9 cellular contexts compared by ENCODE assay signal in the genomic region with DNA sequence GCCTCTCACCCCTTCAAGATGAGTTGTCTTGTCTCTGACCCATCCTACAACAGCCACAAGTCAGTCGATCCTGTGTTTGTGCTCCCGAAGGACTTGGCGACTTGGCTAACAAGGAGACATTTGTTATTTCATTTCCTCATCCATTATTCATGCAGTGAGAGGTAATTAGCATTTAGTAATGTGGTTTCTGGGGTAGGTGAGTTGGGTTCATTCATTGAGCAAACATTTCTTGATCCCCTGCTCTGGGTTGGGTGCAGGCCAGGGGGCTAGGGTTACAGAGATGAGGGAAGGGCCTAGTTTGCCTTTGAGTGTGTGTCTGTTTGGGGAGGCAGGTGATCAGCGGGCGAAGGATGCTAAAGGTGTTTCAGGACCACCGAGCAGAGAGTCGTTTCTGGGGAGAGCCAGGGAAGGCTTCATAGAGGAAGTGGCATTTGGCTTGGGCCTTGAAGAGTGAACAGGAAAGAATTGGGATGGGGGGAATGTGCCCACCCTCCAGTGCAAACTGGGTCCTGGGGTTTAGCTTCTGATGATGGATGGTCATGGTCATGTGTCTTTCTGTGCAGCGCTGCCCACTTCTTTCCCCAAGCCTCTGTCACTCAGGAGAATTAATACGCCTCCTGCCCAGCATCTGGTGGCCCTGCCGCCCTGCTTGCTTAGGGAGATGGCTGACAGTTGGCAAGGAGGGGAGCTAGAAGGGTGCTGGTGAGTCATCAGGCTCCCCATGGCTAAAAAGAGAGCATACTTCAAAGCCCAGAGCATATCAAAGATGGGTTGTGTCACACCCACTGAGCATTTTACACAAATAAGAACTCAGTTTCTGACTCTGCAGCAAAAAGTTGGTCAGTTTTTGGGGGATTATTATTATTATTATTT. TPM values are rescaled to one million over a fixed set of nuclear protein-coding genes. Genes with fewer than 3 reads are reported as not detected.
DNase-seq lines count a peak whose midpoint lies in the region; ATAC-seq, FAIRE-seq and TF ChIP-seq lines count a peak whose summit lies in the region.
"Had no signal": no experiment of that assay in that cellular context is flagged by ENCODE, and none has a peak within 500 bp of the region (broad histone marks: within the 10 kb centered on the region; RNA-seq: fewer than 3 reads in every experiment).

No MANE protein-coding gene starts in this region.

- peak; percentile 77 for DNase-seq in COLO668 (lab: John Stamatoyannopoulos, UW; ENCODE audit: unreplicated experiment)
- DNase-seq in NCI-H187 treated with DMSO at 0.1 percent for 48 hours (lab: John Stamatoyannopoulos, UW) = peak; percentile 51
- peak; percentile 53 for DNase-seq in activated CD8-positive, alpha-beta T cell treated with anti-CD3 and anti-CD28 coated beads, Interleukin-2, amount 10 ng/mL, durations not matched to agents 7 days and 5 days
- no peak for DNase-seq in hepatocyte (ENCODE audit: low spot score)
- DNase-seq in KBM-7 = no peak
- no peak for DNase-seq in cortex of kidney (lab: John Stamatoyannopoulos, UW)
- no peak for DNase-seq in GM12892 (ENCODE audit: insufficient read length)

- peak overlapping the region; percentile 77 for H3K27ac ChIP-seq in hepatocyte
- H3K27ac ChIP-seq: neutrophil had no signal

- H3K4me2 ChIP-seq in hepatocyte = peak overlapping the region; percentile 66

- H3K36me3 ChIP-seq in hepatocyte (replicated peaks; ENCODE audit: insufficient read depth, low read depth) = peaks cover 9% of the 10 kb centered on the region
- H3K36me3 ChIP-seq: neutrophil had no signal

- H3K9me3 Mint-ChIP-seq in activated CD8-positive, alpha-beta T cell treated with anti-CD3 and anti-CD28 coated beads, Interleukin-2, amount 10 ng/mL, durations not matched to agents 7 days and 5 days (ENCODE audit: insufficient read depth) = peaks cover 15% of the 10 kb centered on the region

- no peaks in the 10 kb centered on the region for H3K27me3 ChIP-seq in hepatocyte
- H3K27me3 ChIP-seq: neutrophil had no signal

- H3K4me1 ChIP-seq in hepatocyte (ENCODE audit: insufficient read depth) = peaks cover 36% of the 10 kb centered on the region

- H3K36me3 Mint-ChIP-seq in activated CD8-positive, alpha-beta T cell treated with anti-CD3 and anti-CD28 coated beads, Interleukin-2, amount 10 ng/mL, durations not matched to agents 7 days and 5 days (ENCODE audit: low read depth) = peaks cover 50% of the 10 kb centered on the region

- H3K9me3 ChIP-seq in hepatocyte (ENCODE audit: low read depth) = peaks cover 10% of the 10 kb centered on the region
- H3K9me3 ChIP-seq: neutrophil had no signal

- no peak overlapping the region for H2AFZ ChIP-seq in hepatocyte

- peak; percentile 87 for ATAC-seq in activated CD8-positive, alpha-beta T cell treated with anti-CD3 and anti-CD28 coated beads, Interleukin-2, amount 10 ng/mL, durations not matched to agents 7 days and 5 days
- no peak for ATAC-seq in HG03025 (IDR thresholded peaks at IDR 0.05; ENCODE audit: low FRiP score, unreplicated experiment)

- 82% methylated on average over 10 of the region's 10 CpGs for WGBS in hepatocyte (ENCODE audit: low lambda C conversion rate, missing lambda C conversion rate)

- FAIRE-seq in GM12892 (lab: Jason Lieb, UNC) = no peak

- POLR2A ChIA-PET in activated CD8-positive, alpha-beta T cell treated with anti-CD3 and anti-CD28 coated beads, Interleukin-2, amount 10 ng/mL, durations not matched to agents 7 days and 5 days (lab: Charles Lee) = no interaction called here

- H4K20me1 ChIP-seq in hepatocyte (ENCODE audit: insufficient read depth, poor library complexity, severe bottlenecking) = peaks cover 5% of the 10 kb centered on the region

- CTCF ChIA-PET in activated CD8-positive, alpha-beta T cell treated with anti-CD3 and anti-CD28 coated beads, Interleukin-2, amount 10 ng/mL, durations not matched to agents 7 days and 5 days (lab: Charles Lee) = interaction anchor here (1.4 kb wide), 1 partner anchor 52 kb away, joined by 3 read pairs; no protein-coding TSS in a partner anchor

- TF ChIP-seq POLR2A in GM12892 (IDR thresholded peaks at IDR 0.05; ENCODE audit: low read depth, low read length) = no peak

- no peaks in the 10 kb centered on the region for H3K27me3 Mint-ChIP-seq in activated CD8-positive, alpha-beta T cell treated with anti-CD3 and anti-CD28 coated beads, Interleukin-2, amount 10 ng/mL, durations not matched to agents 7 days and 5 days (ENCODE audit: low read depth)

- H3K4me1 Mint-ChIP-seq in activated CD8-positive, alpha-beta T cell treated with anti-CD3 and anti-CD28 coated beads, Interleukin-2, amount 10 ng/mL, durations not matched to agents 7 days and 5 days (ENCODE audit: low read depth) = peaks cover 30% of the 10 kb centered on the region

- no peak for TF ChIP-seq CTCF in hepatocyte (IDR thresholded peaks at IDR 0.05; ENCODE audit: poor library complexity)

- no peaks in the 10 kb centered on the region for H3K9me2 ChIP-seq in hepatocyte (replicated peaks; ENCODE audit: insufficient read depth)

- peak overlapping the region; percentile 47 for H3K27ac Mint-ChIP-seq in activated CD8-positive, alpha-beta T cell treated with anti-CD3 and anti-CD28 coated beads, Interleukin-2, amount 10 ng/mL, durations not matched to agents 7 days and 5 days

- H3K79me2 ChIP-seq in hepatocyte = peaks cover 85% of the 10 kb centered on the region

- no peak overlapping the region for H3K4me3 Mint-ChIP-seq in activated CD8-positive, alpha-beta T cell treated with anti-CD3 and anti-CD28 coated beads, Interleukin-2, amount 10 ng/mL, durations not matched to agents 7 days and 5 days

- H3K4me3 ChIP-seq in hepatocyte = no peak overlapping the region

- in situ Hi-C loops in KBM-7 (cut with MboI; ENCODE audit: low pct_unique_long_range_greater_than_20kb, low sequenced_read_pairs) = no loop called here

RNA-seq across cellular contexts. Expression of a gene that starts 38.5 kb away (rescaled TPM):
- total RNA-seq in activated CD8-positive, alpha-beta T cell treated with anti-CD3 and anti-CD28 coated beads, Interleukin-2, amount 10 ng/mL, durations not matched to agents 7 days and 5 days = 100 to 1,000 TPM; 123 to 125 TPM
- total RNA-seq in hepatocyte = 57.3 and 60.6 TPM in 2 replicates
- polyA plus RNA-seq in hepatocyte = 14.3 and 16.1 TPM in 2 replicates
- polyA plus RNA-seq in GM12892 (2012; ENCODE audit: missing spikeins) = 36.0 TPM

Comparison
In these comparisons a context has a peak if more than half of its experiments do, and no peak if none do; other contexts are left out.
1. DNase-seq: peak in COLO668 (single experiment), NCI-H187 treated with DMSO at 0.1 percent for 48 hours (single experiment) and activated CD8-positive, alpha-beta T cell treated with anti-CD3 and anti-CD28 coated beads, Interleukin-2, amount 10 ng/mL, durations not matched to agents 7 days and 5 days (single experiment); none in hepatocyte (single experiment), KBM-7 (single experiment), cortex of kidney (single experiment) and GM12892 (single experiment).